Comparison of ENCODE assay signal across 1 cellular context in the genomic region with DNA sequence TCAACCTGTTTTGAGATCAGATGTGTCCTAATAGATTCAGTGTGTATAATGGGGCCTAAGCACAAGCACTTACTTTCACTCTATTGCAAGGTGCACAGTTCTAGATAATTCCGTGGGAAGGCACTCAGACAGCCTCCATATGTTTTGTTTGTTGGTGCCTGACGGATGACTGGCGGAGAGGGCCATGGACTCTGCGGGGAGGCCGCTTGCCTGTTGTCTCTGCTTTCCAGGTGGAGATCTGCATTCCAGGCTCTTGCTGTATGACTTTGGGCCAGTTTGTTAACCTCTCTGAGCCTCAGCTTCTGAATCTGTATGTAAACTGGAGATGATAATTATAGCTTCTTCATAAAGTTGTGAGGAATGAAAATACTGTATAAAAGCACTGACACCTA.
TF ChIP-seq lines count a peak whose summit lies in the region.

No MANE protein-coding gene starts in this region.

TF ChIP-seq in HCT116, 20 proteins besides CTCF, POLR2A, EP300 and RAD21:
- TF ChIP-seq, protein P1, sequence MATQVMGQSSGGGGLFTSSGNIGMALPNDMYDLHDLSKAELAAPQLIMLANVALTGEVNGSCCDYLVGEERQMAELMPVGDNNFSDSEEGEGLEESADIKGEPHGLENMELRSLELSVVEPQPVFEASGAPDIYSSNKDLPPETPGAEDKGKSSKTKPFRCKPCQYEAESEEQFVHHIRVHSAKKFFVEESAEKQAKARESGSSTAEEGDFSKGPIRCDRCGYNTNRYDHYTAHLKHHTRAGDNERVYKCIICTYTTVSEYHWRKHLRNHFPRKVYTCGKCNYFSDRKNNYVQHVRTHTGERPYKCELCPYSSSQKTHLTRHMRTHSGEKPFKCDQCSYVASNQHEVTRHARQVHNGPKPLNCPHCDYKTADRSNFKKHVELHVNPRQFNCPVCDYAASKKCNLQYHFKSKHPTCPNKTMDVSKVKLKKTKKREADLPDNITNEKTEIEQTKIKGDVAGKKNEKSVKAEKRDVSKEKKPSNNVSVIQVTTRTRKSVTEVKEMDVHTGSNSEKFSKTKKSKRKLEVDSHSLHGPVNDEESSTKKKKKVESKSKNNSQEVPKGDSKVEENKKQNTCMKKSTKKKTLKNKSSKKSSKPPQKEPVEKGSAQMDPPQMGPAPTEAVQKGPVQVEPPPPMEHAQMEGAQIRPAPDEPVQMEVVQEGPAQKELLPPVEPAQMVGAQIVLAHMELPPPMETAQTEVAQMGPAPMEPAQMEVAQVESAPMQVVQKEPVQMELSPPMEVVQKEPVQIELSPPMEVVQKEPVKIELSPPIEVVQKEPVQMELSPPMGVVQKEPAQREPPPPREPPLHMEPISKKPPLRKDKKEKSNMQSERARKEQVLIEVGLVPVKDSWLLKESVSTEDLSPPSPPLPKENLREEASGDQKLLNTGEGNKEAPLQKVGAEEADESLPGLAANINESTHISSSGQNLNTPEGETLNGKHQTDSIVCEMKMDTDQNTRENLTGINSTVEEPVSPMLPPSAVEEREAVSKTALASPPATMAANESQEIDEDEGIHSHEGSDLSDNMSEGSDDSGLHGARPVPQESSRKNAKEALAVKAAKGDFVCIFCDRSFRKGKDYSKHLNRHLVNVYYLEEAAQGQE (IDR thresholded peaks at IDR 0.05; ENCODE audit: low read depth): no peak
- no peak for TF ChIP-seq SRF (IDR thresholded peaks at IDR 0.05; ENCODE audit: low read depth)
- no peak for TF ChIP-seq YY1 (IDR thresholded peaks at IDR 0.05; ENCODE audit: extremely low read depth, insufficient replicate concordance, low read depth, low read length)
- TF ChIP-seq FOSL1 (IDR thresholded peaks at IDR 0.05; ENCODE audit: low read depth): no peak
- TF ChIP-seq ZNF274 (IDR thresholded peaks at IDR 0.05; ENCODE audit: low read depth, low read length): no peak
- TF ChIP-seq SP1 (IDR thresholded peaks at IDR 0.05; ENCODE audit: low read depth): no peak
- no peak for TF ChIP-seq CEBPB (IDR thresholded peaks at IDR 0.05; ENCODE audit: low read depth)
TF ChIP-seq in HCT116: peak in this region for 0.
